Comparison of ENCODE assay signal across 12 cellular contexts in the genomic region with DNA sequence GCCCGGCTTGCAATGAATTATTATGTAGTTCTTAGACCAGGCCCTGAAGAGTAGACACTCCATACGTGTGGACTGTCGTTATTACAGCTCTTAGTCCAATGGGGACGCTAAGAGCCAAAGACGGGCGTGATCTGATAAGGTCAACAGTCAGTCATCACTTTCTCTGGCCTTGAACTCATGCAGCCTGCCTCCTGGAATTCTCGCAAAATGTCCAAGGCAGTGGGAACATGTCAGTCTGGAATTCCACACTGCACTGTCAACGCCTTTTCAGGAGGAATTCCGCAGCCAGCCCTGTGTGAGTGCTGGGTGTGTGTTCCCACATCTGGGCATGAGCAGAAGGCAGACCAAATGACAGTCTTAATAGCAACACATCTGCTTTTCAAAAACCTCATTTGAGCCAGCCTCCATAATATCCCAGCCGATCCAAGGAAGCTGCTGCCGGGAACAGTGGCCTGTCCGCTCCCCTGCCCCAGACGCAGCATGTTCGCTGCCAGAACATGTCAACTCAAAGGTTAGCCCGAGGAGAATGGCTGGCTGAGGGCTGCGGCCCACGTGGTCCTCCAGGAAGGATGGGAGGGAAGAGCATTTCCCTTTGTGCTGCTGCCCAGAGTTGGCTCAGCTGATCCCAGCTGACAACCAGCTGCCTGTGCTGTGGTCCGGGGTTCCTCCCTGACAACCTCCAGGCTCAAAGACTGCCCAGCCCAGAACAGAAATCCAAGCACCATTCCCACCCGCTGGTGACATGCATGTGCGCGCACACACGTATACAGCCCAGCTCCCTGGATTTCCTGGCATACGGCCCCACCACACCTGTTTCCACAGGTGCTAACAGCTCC.
DNase-seq lines count a peak whose midpoint lies in the region; ATAC-seq, FAIRE-seq and TF ChIP-seq lines count a peak whose summit lies in the region.
"Had no signal": no experiment of that assay in that cellular context is flagged by ENCODE, and none has a peak within 500 bp of the region (broad histone marks: within the 10 kb centered on the region; RNA-seq: fewer than 3 reads in every experiment).

No MANE protein-coding gene starts in this region.

- SMC1A ChIA-PET in GM12878 (lab: Charles Lee; ENCODE audit: uncharacterized antibody, unreplicated experiment) = no interaction called here

- no peaks in the 10 kb centered on the region for H3K36me3 Mint-ChIP-seq in GM23338 (ENCODE audit: low read depth)
- H3K36me3 Mint-ChIP-seq in activated naive CD4-positive, alpha-beta T cell treated with anti-CD3 and anti-CD28 coated beads for 36 hours (ENCODE audit: low read depth) = no peaks in the 10 kb centered on the region
- H3K36me3 Mint-ChIP-seq: stimulated activated memory B cell treated with anti-CD40 and anti-IgM and Interleukin-4, amounts not matched to agents 10 μg/mL and 1 μg/mL and 100 μg/mL, for 72 hours had no signal

- TF ChIP-seq RAD21 in GM12878 (IDR thresholded peaks at IDR 0.05; ENCODE audit: insufficient read depth, low read depth, low read length) = no peak

- POLR2A ChIA-PET in GM12878 (lab: Charles Lee) = no interaction called here

- H3K4me1 ChIP-seq in BE2C (no peaks in the 10 kb centered on the region), GM12878 (ENCODE audit: control insufficient read depth, insufficient read depth, low read length) (no peaks in the 10 kb centered on the region), left ventricle myocardium inferior (peaks cover 39% of the 10 kb centered on the region), ovary (ENCODE audit: insufficient read depth) (peaks cover 7% of the 10 kb centered on the region), GM23338 (ENCODE audit: insufficient read depth) (no peaks in the 10 kb centered on the region)

- intact Hi-C loops in GM12878 (cut with micrococcal nuclease; ENCODE audit: unreplicated experiment) (loop anchor here (2.0 kb wide), 1 partner anchor 939 kb away; no protein-coding TSS in a partner anchor), left ventricle myocardium inferior (cut with micrococcal nuclease) (no loop called here), ovary (cut with DNase I) (loop anchor here in 1 of 4 donors (10.0 kb wide), 1 partner anchor 483 kb away; no protein-coding TSS in a partner anchor)
- intact Hi-C loops in activated naive CD4-positive, alpha-beta T cell treated with anti-CD3 and anti-CD28 coated beads for 36 hours (cut with micrococcal nuclease) = no loop called here

- H3K9me2 ChIP-seq in GM23338 (ENCODE audit: insufficient read depth) = 0 out of 2 replicates have a peak, but pooled peaks cover 5% of the 10 kb centered on the region

- FAIRE-seq in GM12878 (lab: Jason Lieb, UNC) = no peak
- FAIRE-seq: H1 had no signal

- H3K27ac Mint-ChIP-seq in GM23338 = no peak overlapping the region
- H3K27ac Mint-ChIP-seq in activated naive CD4-positive, alpha-beta T cell treated with anti-CD3 and anti-CD28 coated beads for 36 hours = no peak overlapping the region
- H3K27ac Mint-ChIP-seq: stimulated activated memory B cell treated with anti-CD40 and anti-IgM and Interleukin-4, amounts not matched to agents 10 μg/mL and 1 μg/mL and 100 μg/mL, for 72 hours had no signal

- CTCF ChIA-PET in GM12878 (lab: Yijun Ruan, JAX) = interaction anchor here (1.0 to 2.2 kb wide), 2 partner anchors 23 to 938 kb away, joined by 3 to 7 read pairs; no protein-coding TSS in a partner anchor
- CTCF ChIA-PET in activated naive CD4-positive, alpha-beta T cell treated with anti-CD3 and anti-CD28 coated beads for 36 hours (lab: Charles Lee) = no interaction called here

- no peak overlapping the region for H3K4me3 Mint-ChIP-seq in GM23338
- no peak overlapping the region for H3K4me3 Mint-ChIP-seq in activated naive CD4-positive, alpha-beta T cell treated with anti-CD3 and anti-CD28 coated beads for 36 hours
- H3K4me3 Mint-ChIP-seq: naive B cell; stimulated activated memory B cell treated with anti-CD40 and anti-IgM and Interleukin-4, amounts not matched to agents 10 μg/mL and 1 μg/mL and 100 μg/mL, for 72 hours had no signal

- no peaks in the 10 kb centered on the region for H3F3A ChIP-seq in GM23338 (replicated peaks; ENCODE audit: low read depth)

- no peaks in the 10 kb centered on the region for H3K79me2 ChIP-seq in GM12878 (ENCODE audit: control insufficient read depth, insufficient read depth, low read length)
- H3K79me2 ChIP-seq in GM23338 (replicated peaks; ENCODE audit: insufficient read depth) = no peaks in the 10 kb centered on the region

- no peaks in the 10 kb centered on the region for H3K9me3 ChIP-seq in BE2C
- no peaks in the 10 kb centered on the region for H3K9me3 ChIP-seq in GM12878 (replicated peaks; ENCODE audit: control insufficient read depth, insufficient read depth, low read length)
- H3K9me3 ChIP-seq in left ventricle myocardium inferior (replicated peaks) = no peaks in the 10 kb centered on the region
- no peaks in the 10 kb centered on the region for H3K9me3 ChIP-seq in ovary

- WGBS in GM12878 (ENCODE audit: insufficient coverage, insufficient replicate concordance, low lambda C conversion rate, missing lambda C conversion rate) = 60% methylated on average over 23 of the region's 23 CpGs
- WGBS in ovary, 3 donors = 19 to 24% (median 22%) methylated on average over 23 of the region's 23 CpGs

- TF ChIP-seq CTCF in BE2C (IDR thresholded peaks at IDR 0.05; ENCODE audit: low read depth, low read length) (no peak), GM12878 (IDR thresholded peaks at IDR 0.05 in 2 of 3, conservative IDR thresholded peaks at IDR 0.05 in 1 of 3; ENCODE audit: control insufficient read depth in 2 of 3, extremely low read depth in 1 of 3, insufficient read depth in 1 of 3, low read depth in 3 of 3, low read length in 3 of 3) (no peak), left ventricle myocardium inferior (IDR thresholded peaks at IDR 0.05; ENCODE audit: borderline replicate concordance) (no peak), ovary (IDR thresholded peaks at IDR 0.05) (no peak), GM23338 (conservative IDR thresholded peaks at IDR 0.05; ENCODE audit: low read depth in 2 of 2) (no peak)

- peaks cover 11% of the 10 kb centered on the region for H3K4me1 Mint-ChIP-seq in GM23338
- no peaks in the 10 kb centered on the region for H3K4me1 Mint-ChIP-seq in activated naive CD4-positive, alpha-beta T cell treated with anti-CD3 and anti-CD28 coated beads for 36 hours (ENCODE audit: low read depth)

- no peaks in the 10 kb centered on the region for H4K20me1 ChIP-seq in GM12878 (ENCODE audit: control insufficient read depth, insufficient read depth)
- no peaks in the 10 kb centered on the region for H4K20me1 ChIP-seq in GM23338 (replicated peaks; ENCODE audit: insufficient read depth)

- no peaks in the 10 kb centered on the region; the same call in 2 of the 3 replicates for H3K9me3 Mint-ChIP-seq in GM23338
- no peaks in the 10 kb centered on the region for H3K9me3 Mint-ChIP-seq in activated naive CD4-positive, alpha-beta T cell treated with anti-CD3 and anti-CD28 coated beads for 36 hours
- H3K9me3 Mint-ChIP-seq: stimulated activated memory B cell treated with anti-CD40 and anti-IgM and Interleukin-4, amounts not matched to agents 10 μg/mL and 1 μg/mL and 100 μg/mL, for 72 hours had no signal

- DNase-seq in BE2C = peak; percentile 38
- no peak for DNase-seq in GM12878 (ENCODE audit: low read depth, low spot score)
- DNase-seq in left ventricle myocardium inferior = peak; percentile 80
- peak; percentile 71 to 89 (median 85) for DNase-seq in ovary
- no peak for DNase-seq in GM23338 (ENCODE audit: low spot score)
- no peak for DNase-seq in activated naive CD4-positive, alpha-beta T cell treated with anti-CD3 and anti-CD28 coated beads for 36 hours
- DNase-seq in SIG-M5 (lab: John Stamatoyannopoulos, UW) = no peak
- DNase-seq: activated CD4-positive, CD25-positive, alpha-beta regulatory T cell; naive B cell had no signal

- H3K27me3 ChIP-seq in BE2C (no peaks in the 10 kb centered on the region), GM12878 (replicated peaks in 1 of 2; ENCODE audit: control insufficient read depth in 2 of 2, insufficient read depth in 2 of 2, low read length in 1 of 2) (no peaks in the 10 kb centered on the region), left ventricle myocardium inferior (ENCODE audit: low read depth) (no peaks in the 10 kb centered on the region), ovary (no peaks in the 10 kb centered on the region), GM23338 (ENCODE audit: insufficient read depth) (no peaks in the 10 kb centered on the region)

- H3K27ac ChIP-seq in GM12878 (ENCODE audit: control insufficient read depth, insufficient read depth) (no peak overlapping the region), left ventricle myocardium inferior (replicated peaks) (peak overlapping the region; percentile 76), ovary (peak overlapping the region in 1 of 2 donors; percentile 3), GM23338 (ENCODE audit: low read depth) (no peak overlapping the region)

- TF ChIP-seq POLR2A in GM12878 (IDR thresholded peaks at IDR 0.05; ENCODE audit: low read depth, low read length) (no peak), ovary (IDR thresholded peaks at IDR 0.05) (no peak)

- no TSS peak for BruUV-seq in GM12878 (replicated peaks; lab: Mats Ljungman, UMichigan)

- H3K4me2 ChIP-seq in GM12878 (ENCODE audit: control insufficient read depth, insufficient read depth) (no peak overlapping the region), GM23338 (no peak overlapping the region)

- RAD21 ChIA-PET in GM12878 (lab: Charles Lee; ENCODE audit: unreplicated experiment) = no interaction called here

- peaks cover 3% of the 10 kb centered on the region for H3K27me3 Mint-ChIP-seq in GM23338 (ENCODE audit: insufficient read depth, low read depth, poor library complexity)
- no peaks in the 10 kb centered on the region for H3K27me3 Mint-ChIP-seq in activated naive CD4-positive, alpha-beta T cell treated with anti-CD3 and anti-CD28 coated beads for 36 hours (ENCODE audit: low read depth)

- peaks cover 33% of the 10 kb centered on the region for H3K36me3 ChIP-seq in BE2C
- no peaks in the 10 kb centered on the region for H3K36me3 ChIP-seq in GM12878 (ENCODE audit: control insufficient read depth in 2 of 2, insufficient read depth in 2 of 2, low read length in 1 of 2)
- H3K36me3 ChIP-seq in left ventricle myocardium inferior = peaks cover 4% of the 10 kb centered on the region
- H3K36me3 ChIP-seq in ovary = no peaks in the 10 kb centered on the region
- no peaks in the 10 kb centered on the region for H3K36me3 ChIP-seq in GM23338 (ENCODE audit: insufficient read depth)

- H3K4me3 ChIP-seq in BE2C (ENCODE audit: low read depth, low read length) = no peak overlapping the region
- H3K4me3 ChIP-seq in GM12878 = no peak overlapping the region
- no peak overlapping the region for H3K4me3 ChIP-seq in left ventricle myocardium inferior
- H3K4me3 ChIP-seq in ovary = no peak overlapping the region
- no peak overlapping the region for H3K4me3 ChIP-seq in GM23338

- H2AFZ ChIP-seq in GM12878 (ENCODE audit: control insufficient read depth, low read depth, low read length) (no peak overlapping the region), GM23338 (no peak overlapping the region)

- H3K9ac ChIP-seq in GM12878 (ENCODE audit: control insufficient read depth, insufficient read depth, low read length) = no peak overlapping the region

- no peak for TF ChIP-seq EP300 in GM12878 (IDR thresholded peaks at IDR 0.05; ENCODE audit: borderline replicate concordance in 1 of 2, control insufficient read depth in 1 of 2, low read depth in 2 of 2, low read length in 2 of 2)
- no peak for TF ChIP-seq EP300 in ovary (IDR thresholded peaks at IDR 0.05)

- ATAC-seq in GM12878 (no peak), GM23338 (no peak), GM18498 (IDR thresholded peaks at IDR 0.05; ENCODE audit: unreplicated experiment) (no peak)
- ATAC-seq: stimulated activated memory B cell treated with anti-CD40 and anti-IgM and Interleukin-4, amounts not matched to agents 10 μg/mL and 1 μg/mL and 100 μg/mL, for 72 hours had no signal

- in situ Hi-C loops in GM12878 (cut with MboI) = loop anchor here (5.0 kb wide), 1 partner anchor 935 kb away; no protein-coding TSS in a partner anchor

Comparison
In these comparisons a context has a peak if more than half of its experiments do, and no peak if none do; other contexts are left out.
1. DNase-seq: peak in BE2C (single experiment), left ventricle myocardium inferior (single experiment) and ovary (5 of 5); none in GM12878 (single experiment), GM23338 (single experiment), activated naive CD4-positive, alpha-beta T cell treated with anti-CD3 and anti-CD28 coated beads for 36 hours (single experiment) and SIG-M5 (single experiment).